In the genomic region with DNA sequence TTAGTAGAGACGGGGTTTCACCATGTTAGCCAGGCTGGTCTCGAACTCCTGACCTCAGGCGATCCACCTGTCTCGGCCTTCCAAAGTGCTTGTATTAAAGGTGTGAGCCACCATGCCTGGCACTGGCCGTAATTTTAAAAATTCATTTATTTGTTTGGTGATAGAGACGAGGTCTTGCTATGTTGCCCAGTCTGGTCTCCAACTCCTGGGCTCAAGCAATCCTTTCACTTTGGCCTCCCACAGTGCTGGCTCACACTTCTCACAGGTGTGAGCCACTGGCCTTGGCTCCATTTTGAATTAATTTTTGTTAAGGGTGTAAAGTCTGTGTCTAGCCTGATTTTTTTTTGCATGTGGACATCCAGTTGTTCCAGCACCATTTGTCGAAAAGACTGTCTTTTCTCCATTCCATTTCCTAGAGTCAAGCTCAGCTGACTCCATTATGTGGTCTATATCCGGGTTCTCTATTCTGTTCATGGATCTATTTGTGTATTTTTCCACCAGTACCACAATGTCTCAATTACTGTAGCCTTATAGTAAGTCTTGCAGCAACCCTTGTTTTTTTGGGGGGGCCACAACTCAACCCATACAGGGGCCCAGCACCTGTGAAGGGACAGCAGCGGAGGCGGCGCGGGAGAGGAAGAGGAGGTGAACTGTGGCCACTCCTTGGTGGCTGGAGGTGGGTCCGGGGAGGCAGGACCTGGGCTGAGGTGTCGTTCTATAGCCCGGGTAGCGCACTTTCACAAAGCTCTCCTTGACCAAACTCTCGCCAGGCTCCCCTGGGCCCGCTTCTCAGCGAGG, we compare ENCODE assay signal across 7 cellular contexts. TPM values are rescaled to one million over a fixed set of nuclear protein-coding genes. Genes with fewer than 3 reads are reported as not detected.
A peak's percentile ranks its signal among the peaks of the same experiment; 100 is the strongest.
DNase-seq lines count a peak whose midpoint lies in the region; ATAC-seq and TF ChIP-seq lines count a peak whose summit lies in the region.

No MANE protein-coding gene starts in this region.

- ATAC-seq in GM19324 (IDR thresholded peaks at IDR 0.05; ENCODE audit: low FRiP score, unreplicated experiment): peak; percentile 1
- ATAC-seq in HG03066 (IDR thresholded peaks at IDR 0.05; ENCODE audit: low read depth, unreplicated experiment): peak; percentile 6
- ATAC-seq in activated naive CD8-positive, alpha-beta T cell treated with anti-CD3 and anti-CD28 coated beads, Interleukin-2, amount 10 ng/mL, durations not matched to agents 7 days and 5 days (ENCODE audit: low read depth): peak; percentile 1
- peak; percentile 23 for ATAC-seq in left lobe of liver
- ATAC-seq in GM18519 (IDR thresholded peaks at IDR 0.05; ENCODE audit: low FRiP score, unreplicated experiment): no peak

- H3K27ac Mint-ChIP-seq in activated naive CD8-positive, alpha-beta T cell treated with anti-CD3 and anti-CD28 coated beads, Interleukin-2, amount 10 ng/mL, durations not matched to agents 7 days and 5 days: peak overlapping the region; percentile 93
- H3K27ac Mint-ChIP-seq in type B pancreatic cell: peak overlapping the region; percentile 93

- peaks cover 26% of the 10 kb centered on the region for H3K4me1 Mint-ChIP-seq in activated naive CD8-positive, alpha-beta T cell treated with anti-CD3 and anti-CD28 coated beads, Interleukin-2, amount 10 ng/mL, durations not matched to agents 7 days and 5 days
- H3K4me1 Mint-ChIP-seq in type B pancreatic cell (ENCODE audit: unreplicated experiment): peaks cover 27% of the 10 kb centered on the region

- peaks cover 11% of the 10 kb centered on the region for H3K36me3 Mint-ChIP-seq in activated naive CD8-positive, alpha-beta T cell treated with anti-CD3 and anti-CD28 coated beads, Interleukin-2, amount 10 ng/mL, durations not matched to agents 7 days and 5 days
- peaks cover 4% of the 10 kb centered on the region for H3K36me3 Mint-ChIP-seq in type B pancreatic cell

- H3K27me3 Mint-ChIP-seq in activated naive CD8-positive, alpha-beta T cell treated with anti-CD3 and anti-CD28 coated beads, Interleukin-2, amount 10 ng/mL, durations not matched to agents 7 days and 5 days: no peaks in the 10 kb centered on the region
- H3K27me3 Mint-ChIP-seq in type B pancreatic cell: peaks cover 3% of the 10 kb centered on the region

- no peak for TF ChIP-seq CTCF in type B pancreatic cell (conservative IDR thresholded peaks at IDR 0.05)

- H3K9me3 Mint-ChIP-seq in activated naive CD8-positive, alpha-beta T cell treated with anti-CD3 and anti-CD28 coated beads, Interleukin-2, amount 10 ng/mL, durations not matched to agents 7 days and 5 days: no peaks in the 10 kb centered on the region
- H3K9me3 Mint-ChIP-seq in type B pancreatic cell: no peaks in the 10 kb centered on the region

- POLR2A ChIA-PET in activated naive CD8-positive, alpha-beta T cell treated with anti-CD3 and anti-CD28 coated beads, Interleukin-2, amount 10 ng/mL, durations not matched to agents 7 days and 5 days (lab: Charles Lee): interaction anchor here (1.0 to 2.0 kb wide), 8 partner anchors 9 to 157 kb away, joined by 3 to 49 read pairs (median 7); partner anchors contain the start of genes LETM1, SLBP, TACC3 and TMEM129

- DNase-seq in activated naive CD8-positive, alpha-beta T cell treated with anti-CD3 and anti-CD28 coated beads, Interleukin-2, amount 10 ng/mL, durations not matched to agents 7 days and 5 days: no peak
- DNase-seq in left lobe of liver (ENCODE audit: low spot score): no peak
- no peak for DNase-seq in type B pancreatic cell (ENCODE audit: extremely low spot score, unreplicated experiment)
- DNase-seq in ecto neural progenitor cell (ENCODE audit: low spot score): no peak

- H3K4me3 Mint-ChIP-seq in activated naive CD8-positive, alpha-beta T cell treated with anti-CD3 and anti-CD28 coated beads, Interleukin-2, amount 10 ng/mL, durations not matched to agents 7 days and 5 days: peak overlapping the region; percentile 90
- peak overlapping the region; percentile 89 for H3K4me3 Mint-ChIP-seq in type B pancreatic cell

RNA-seq across cellular contexts. Expression of gene NSD2, which starts 1.5 kb away (rescaled TPM):
- total RNA-seq in activated naive CD8-positive, alpha-beta T cell treated with anti-CD3 and anti-CD28 coated beads, Interleukin-2, amount 10 ng/mL, durations not matched to agents 7 days and 5 days: 100 to 1,000 TPM; 218 to 231 TPM
- total RNA-seq in left lobe of liver (13.5 TPM), type B pancreatic cell (ENCODE audit: low replicate concordance) (70.6 and 156 TPM in 2 replicates)

RNA-seq across cellular contexts. Expression of gene LETM1, which starts 13.8 kb away (rescaled TPM):
- 10 to 100 TPM; 44.0 to 45.8 TPM for total RNA-seq in activated naive CD8-positive, alpha-beta T cell treated with anti-CD3 and anti-CD28 coated beads, Interleukin-2, amount 10 ng/mL, durations not matched to agents 7 days and 5 days
- total RNA-seq in left lobe of liver: 28.1 TPM
- total RNA-seq in type B pancreatic cell (ENCODE audit: low replicate concordance): 61.1 and 64.3 TPM in 2 replicates
